In genomic region chr11:46485852-46486443, GRCh38 we compare ENCODE assay signal across 13 cellular contexts.
"Had no signal": no experiment of that assay in that cellular context is flagged by ENCODE, and none has a peak within 500 bp of the region (broad histone marks: within the 10 kb centered on the region; RNA-seq: fewer than 3 reads in every experiment).

No MANE protein-coding gene starts in this region.

- ATAC-seq: activated CD4-positive, alpha-beta T cell treated with anti-CD3 and anti-CD28 coated beads for 36 hours; heart left ventricle; naive thymus-derived CD8-positive, alpha-beta T cell; psoas muscle had no signal

- H3K9me3 ChIP-seq: heart left ventricle, left ventricle myocardium inferior, psoas muscle, sigmoid colon, thoracic aorta had no signal

- H3K4me3 ChIP-seq: heart left ventricle, left ventricle myocardium inferior, psoas muscle, sigmoid colon, thoracic aorta had no signal

- H3K27ac ChIP-seq: heart left ventricle, left ventricle myocardium inferior, psoas muscle, sigmoid colon, thoracic aorta had no signal

- H3K27me3 ChIP-seq: heart left ventricle, sigmoid colon had no signal

- H3K36me3 ChIP-seq: left ventricle myocardium inferior, sigmoid colon, thoracic aorta had no signal

- DNase-seq: activated CD4-positive, alpha-beta memory T cell treated with anti-CD3 and anti-CD28 coated beads, Interleukin-2, amount 10 ng/mL, durations not matched to agents 7 days and 5 days; activated CD4-positive, alpha-beta T cell treated with anti-CD3 and anti-CD28 coated beads for 36 hours; activated naive CD4-positive, alpha-beta T cell treated with anti-CD3 and anti-CD28 coated beads, Interleukin-2, amount 10 ng/mL, durations not matched to agents 7 days and 5 days; activated T-cell treated with anti-CD3 and anti-CD28 coated beads, Interleukin-2, amount 50 U/mL, for 24 hours; heart left ventricle; left ventricle myocardium inferior; naive thymus-derived CD8-positive, alpha-beta T cell; nucleus accumbens; psoas muscle; sigmoid colon; stimulated activated CD4-positive, alpha-beta T cell treated with anti-CD3 and anti-CD28 coated beads, Interleukin-2, amount 100 ng/mL, for 24 hours; T-helper 2 cell had no signal

- H3K4me1 ChIP-seq: psoas muscle had no signal
